ENCODE assay signal across 1 cellular context in genomic region chr1:221783437-221783836, GRCh38.
TF ChIP-seq lines count a peak whose summit lies in the region.

No MANE protein-coding gene starts in this region.

TF ChIP-seq in GM12878, 131 proteins besides CTCF, POLR2A, EP300 and RAD21:
- TF ChIP-seq USF1 (IDR thresholded peaks at IDR 0.05; ENCODE audit: borderline replicate concordance, extremely low read length, insufficient read depth, low read depth, low read length) (no peak), EED (IDR thresholded peaks at IDR 0.05; ENCODE audit: low read depth) (no peak), ATF2 (IDR thresholded peaks at IDR 0.05; ENCODE audit: low read length) (0 out of 2 replicates have a peak, but pooled peaks have one; percentile 14), RUNX3 (IDR thresholded peaks at IDR 0.05; ENCODE audit: low read length) (peak; percentile 31; the same call in 1 of the 2 replicates), NFIC (IDR thresholded peaks at IDR 0.05; ENCODE audit: low read depth, low read length) (0 out of 2 replicates have a peak, but pooled peaks have one; percentile 25), TARDBP (IDR thresholded peaks at IDR 0.05; ENCODE audit: borderline replicate concordance) (no peak), SRF (IDR thresholded peaks at IDR 0.05; ENCODE audit: low read depth in 2 of 2, low read length in 2 of 2) (0 out of 4 replicates have a peak, but pooled peaks of 1 of the 2 experiments have one; percentile 35)
